Comparison of ENCODE assay signal across 1 cellular context in the genomic region with DNA sequence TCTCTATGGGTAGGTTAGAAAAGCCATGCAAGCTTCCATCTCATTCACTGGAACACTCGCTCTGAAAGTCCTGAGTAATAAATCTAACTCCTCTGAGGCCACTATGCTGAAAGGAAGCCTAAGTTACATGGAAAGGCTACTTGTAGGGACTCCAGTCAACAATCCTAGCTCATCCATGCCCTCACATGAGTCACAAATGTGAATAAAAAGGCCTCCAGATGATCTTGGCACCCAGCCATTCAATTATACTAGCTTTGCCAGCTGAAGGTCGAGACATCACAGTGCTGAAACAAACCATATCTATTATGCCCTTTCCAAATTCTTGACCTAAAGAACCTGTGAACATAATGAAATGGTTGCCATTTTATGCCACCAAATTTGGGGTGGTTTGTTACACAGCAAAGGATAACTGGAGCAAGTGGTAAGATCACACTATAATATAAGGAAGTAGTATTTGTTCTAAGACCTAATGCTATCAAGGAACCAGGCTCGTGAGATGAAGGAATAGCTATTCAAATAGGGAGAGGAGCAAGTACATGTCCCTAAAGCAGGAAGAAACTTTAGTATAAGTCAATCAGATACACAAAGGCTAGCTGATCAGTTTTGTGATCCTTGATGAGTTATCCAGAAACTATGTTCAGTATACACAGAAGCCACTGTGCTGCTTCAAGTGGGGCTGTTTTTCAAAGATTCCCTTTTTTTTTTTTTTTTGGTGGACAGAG.
TF ChIP-seq lines count a peak whose summit lies in the region.

No MANE protein-coding gene starts in this region.

TF ChIP-seq in GM12878, 131 proteins besides CTCF, POLR2A, EP300 and RAD21 (continued from another document):
- no peak for TF ChIP-seq FOXK2 (IDR thresholded peaks at IDR 0.05)
- no peak for TF ChIP-seq WRNIP1 (IDR thresholded peaks at IDR 0.05; ENCODE audit: borderline replicate concordance, low read depth, low read length)
